1 cellular context compared by ENCODE assay signal in the genomic region with DNA sequence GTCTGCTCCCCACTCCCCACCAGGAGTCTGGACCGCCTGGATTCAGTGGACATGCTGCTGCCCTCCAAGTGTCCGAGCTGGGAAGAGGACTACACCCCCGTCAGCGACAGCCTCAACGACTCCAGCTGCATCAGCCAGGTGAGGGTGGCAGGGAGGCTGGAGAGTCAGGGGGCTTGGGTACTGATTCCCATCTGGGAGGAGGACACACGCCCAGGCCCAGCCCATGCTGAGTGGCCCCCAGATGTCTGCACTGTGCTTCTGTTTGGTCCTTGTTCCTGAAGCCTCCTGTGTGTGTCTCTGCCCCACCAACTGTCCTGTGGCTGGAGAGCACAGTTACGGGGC.
TF ChIP-seq lines count a peak whose summit lies in the region.

No MANE protein-coding gene starts in this region.

TF ChIP-seq in HepG2, 621 proteins besides CTCF, POLR2A, EP300 and RAD21 (continued from another document and continues in another):
- TF ChIP-seq IRF9 (CRISPR knock-in tag; IDR thresholded peaks at IDR 0.05; ENCODE audit: borderline replicate concordance): 0 out of 2 replicates have a peak, but pooled peaks have one; percentile 0
- no peak for TF ChIP-seq LCORL (IDR thresholded peaks at IDR 0.05)
- TF ChIP-seq LCORL (CRISPR knock-in tag; IDR thresholded peaks at IDR 0.05): 0 out of 2 replicates have a peak, but pooled peaks have one; percentile 35
- TF ChIP-seq PAX8 (CRISPR knock-in tag; IDR thresholded peaks at IDR 0.05; ENCODE audit: borderline replicate concordance): no peak
- TF ChIP-seq HDAC6 (IDR thresholded peaks at IDR 0.05; ENCODE audit: low read depth, low read length): no peak
- 0 out of 2 replicates have a peak, but pooled peaks have one; percentile 37 for TF ChIP-seq ZNF605 (CRISPR knock-in tag; IDR thresholded peaks at IDR 0.05)
- TF ChIP-seq ZNF597 (CRISPR knock-in tag; IDR thresholded peaks at IDR 0.05): no peak
- no peak for TF ChIP-seq MAZ (IDR thresholded peaks at IDR 0.05; ENCODE audit: borderline replicate concordance, low read depth, low read length)
- TF ChIP-seq MAZ (CRISPR knock-in tag; IDR thresholded peaks at IDR 0.05; ENCODE audit: low read depth): 0 out of 2 replicates have a peak, but pooled peaks have one; percentile 7
- TF ChIP-seq HNRNPUL1 (IDR thresholded peaks at IDR 0.05; ENCODE audit: low read depth, low read length): no peak
- no peak for TF ChIP-seq ZSCAN22 (CRISPR knock-in tag; IDR thresholded peaks at IDR 0.05)
- no peak for TF ChIP-seq PCBP2 (optimal IDR thresholded peaks at IDR 0.05; ENCODE audit: low read depth, low read length, poor library complexity, severe bottlenecking)
- TF ChIP-seq CBX2 (IDR thresholded peaks at IDR 0.05; ENCODE audit: low read depth, low read length): no peak
- no peak for TF ChIP-seq CBX2 (CRISPR knock-in tag; IDR thresholded peaks at IDR 0.05; ENCODE audit: low read depth)
- TF ChIP-seq, protein P1, sequence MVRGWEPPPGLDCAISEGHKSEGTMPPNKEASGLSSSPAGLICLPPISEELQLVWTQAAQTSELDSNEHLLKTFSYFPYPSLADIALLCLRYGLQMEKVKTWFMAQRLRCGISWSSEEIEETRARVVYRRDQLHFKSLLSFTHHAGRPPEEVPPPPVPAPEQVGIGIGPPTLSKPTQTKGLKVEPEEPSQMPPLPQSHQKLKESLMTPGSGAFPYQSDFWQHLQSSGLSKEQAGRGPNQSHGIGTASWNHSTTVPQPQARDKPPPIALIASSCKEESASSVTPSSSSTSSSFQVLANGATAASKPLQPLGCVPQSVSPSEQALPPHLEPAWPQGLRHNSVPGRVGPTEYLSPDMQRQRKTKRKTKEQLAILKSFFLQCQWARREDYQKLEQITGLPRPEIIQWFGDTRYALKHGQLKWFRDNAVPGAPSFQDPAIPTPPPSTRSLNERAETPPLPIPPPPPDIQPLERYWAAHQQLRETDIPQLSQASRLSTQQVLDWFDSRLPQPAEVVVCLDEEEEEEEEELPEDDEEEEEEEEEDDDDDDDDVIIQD (CRISPR knock-in tag; IDR thresholded peaks at IDR 0.05; ENCODE audit: low read depth): no peak
- TF ChIP-seq, protein P2, sequence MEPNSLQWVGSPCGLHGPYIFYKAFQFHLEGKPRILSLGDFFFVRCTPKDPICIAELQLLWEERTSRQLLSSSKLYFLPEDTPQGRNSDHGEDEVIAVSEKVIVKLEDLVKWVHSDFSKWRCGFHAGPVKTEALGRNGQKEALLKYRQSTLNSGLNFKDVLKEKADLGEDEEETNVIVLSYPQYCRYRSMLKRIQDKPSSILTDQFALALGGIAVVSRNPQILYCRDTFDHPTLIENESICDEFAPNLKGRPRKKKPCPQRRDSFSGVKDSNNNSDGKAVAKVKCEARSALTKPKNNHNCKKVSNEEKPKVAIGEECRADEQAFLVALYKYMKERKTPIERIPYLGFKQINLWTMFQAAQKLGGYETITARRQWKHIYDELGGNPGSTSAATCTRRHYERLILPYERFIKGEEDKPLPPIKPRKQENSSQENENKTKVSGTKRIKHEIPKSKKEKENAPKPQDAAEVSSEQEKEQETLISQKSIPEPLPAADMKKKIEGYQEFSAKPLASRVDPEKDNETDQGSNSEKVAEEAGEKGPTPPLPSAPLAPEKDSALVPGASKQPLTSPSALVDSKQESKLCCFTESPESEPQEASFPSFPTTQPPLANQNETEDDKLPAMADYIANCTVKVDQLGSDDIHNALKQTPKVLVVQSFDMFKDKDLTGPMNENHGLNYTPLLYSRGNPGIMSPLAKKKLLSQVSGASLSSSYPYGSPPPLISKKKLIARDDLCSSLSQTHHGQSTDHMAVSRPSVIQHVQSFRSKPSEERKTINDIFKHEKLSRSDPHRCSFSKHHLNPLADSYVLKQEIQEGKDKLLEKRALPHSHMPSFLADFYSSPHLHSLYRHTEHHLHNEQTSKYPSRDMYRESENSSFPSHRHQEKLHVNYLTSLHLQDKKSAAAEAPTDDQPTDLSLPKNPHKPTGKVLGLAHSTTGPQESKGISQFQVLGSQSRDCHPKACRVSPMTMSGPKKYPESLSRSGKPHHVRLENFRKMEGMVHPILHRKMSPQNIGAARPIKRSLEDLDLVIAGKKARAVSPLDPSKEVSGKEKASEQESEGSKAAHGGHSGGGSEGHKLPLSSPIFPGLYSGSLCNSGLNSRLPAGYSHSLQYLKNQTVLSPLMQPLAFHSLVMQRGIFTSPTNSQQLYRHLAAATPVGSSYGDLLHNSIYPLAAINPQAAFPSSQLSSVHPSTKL (CRISPR knock-in tag; IDR thresholded peaks at IDR 0.05): no peak
- TF ChIP-seq KLF11 (CRISPR knock-in tag; IDR thresholded peaks at IDR 0.05): no peak
- peak; percentile 34; the same call in 1 of the 2 replicates for TF ChIP-seq DZIP1 (CRISPR knock-in tag; IDR thresholded peaks at IDR 0.05)
- TF ChIP-seq ZNF775 (CRISPR knock-in tag; IDR thresholded peaks at IDR 0.05; ENCODE audit: borderline replicate concordance): no peak
- TF ChIP-seq, protein P3, sequence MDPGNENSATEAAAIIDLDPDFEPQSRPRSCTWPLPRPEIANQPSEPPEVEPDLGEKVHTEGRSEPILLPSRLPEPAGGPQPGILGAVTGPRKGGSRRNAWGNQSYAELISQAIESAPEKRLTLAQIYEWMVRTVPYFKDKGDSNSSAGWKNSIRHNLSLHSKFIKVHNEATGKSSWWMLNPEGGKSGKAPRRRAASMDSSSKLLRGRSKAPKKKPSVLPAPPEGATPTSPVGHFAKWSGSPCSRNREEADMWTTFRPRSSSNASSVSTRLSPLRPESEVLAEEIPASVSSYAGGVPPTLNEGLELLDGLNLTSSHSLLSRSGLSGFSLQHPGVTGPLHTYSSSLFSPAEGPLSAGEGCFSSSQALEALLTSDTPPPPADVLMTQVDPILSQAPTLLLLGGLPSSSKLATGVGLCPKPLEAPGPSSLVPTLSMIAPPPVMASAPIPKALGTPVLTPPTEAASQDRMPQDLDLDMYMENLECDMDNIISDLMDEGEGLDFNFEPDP (CRISPR knock-in tag; conservative IDR thresholded peaks at IDR 0.05): peak; percentile 95; the same call in 1 of the 2 replicates
- TF ChIP-seq ZSCAN21 (CRISPR knock-in tag; IDR thresholded peaks at IDR 0.05; ENCODE audit: borderline replicate concordance): no peak
- TF ChIP-seq, protein P4, sequence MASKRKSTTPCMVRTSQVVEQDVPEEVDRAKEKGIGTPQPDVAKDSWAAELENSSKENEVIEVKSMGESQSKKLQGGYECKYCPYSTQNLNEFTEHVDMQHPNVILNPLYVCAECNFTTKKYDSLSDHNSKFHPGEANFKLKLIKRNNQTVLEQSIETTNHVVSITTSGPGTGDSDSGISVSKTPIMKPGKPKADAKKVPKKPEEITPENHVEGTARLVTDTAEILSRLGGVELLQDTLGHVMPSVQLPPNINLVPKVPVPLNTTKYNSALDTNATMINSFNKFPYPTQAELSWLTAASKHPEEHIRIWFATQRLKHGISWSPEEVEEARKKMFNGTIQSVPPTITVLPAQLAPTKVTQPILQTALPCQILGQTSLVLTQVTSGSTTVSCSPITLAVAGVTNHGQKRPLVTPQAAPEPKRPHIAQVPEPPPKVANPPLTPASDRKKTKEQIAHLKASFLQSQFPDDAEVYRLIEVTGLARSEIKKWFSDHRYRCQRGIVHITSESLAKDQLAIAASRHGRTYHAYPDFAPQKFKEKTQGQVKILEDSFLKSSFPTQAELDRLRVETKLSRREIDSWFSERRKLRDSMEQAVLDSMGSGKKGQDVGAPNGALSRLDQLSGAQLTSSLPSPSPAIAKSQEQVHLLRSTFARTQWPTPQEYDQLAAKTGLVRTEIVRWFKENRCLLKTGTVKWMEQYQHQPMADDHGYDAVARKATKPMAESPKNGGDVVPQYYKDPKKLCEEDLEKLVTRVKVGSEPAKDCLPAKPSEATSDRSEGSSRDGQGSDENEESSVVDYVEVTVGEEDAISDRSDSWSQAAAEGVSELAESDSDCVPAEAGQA (IDR thresholded peaks at IDR 0.05; ENCODE audit: low read depth): no peak
- TF ChIP-seq, protein P4 (CRISPR knock-in tag; IDR thresholded peaks at IDR 0.05; ENCODE audit: borderline replicate concordance): no peak
- TF ChIP-seq ZNF274 (CRISPR knock-in tag; IDR thresholded peaks at IDR 0.05): no peak; the same call in 1 of the 2 replicates
- TF ChIP-seq ZNF557 (CRISPR knock-in tag; IDR thresholded peaks at IDR 0.05): no peak
- TF ChIP-seq ZNF652 (CRISPR knock-in tag; IDR thresholded peaks at IDR 0.05; ENCODE audit: borderline replicate concordance, low read depth): no peak
- TF ChIP-seq, protein P5, sequence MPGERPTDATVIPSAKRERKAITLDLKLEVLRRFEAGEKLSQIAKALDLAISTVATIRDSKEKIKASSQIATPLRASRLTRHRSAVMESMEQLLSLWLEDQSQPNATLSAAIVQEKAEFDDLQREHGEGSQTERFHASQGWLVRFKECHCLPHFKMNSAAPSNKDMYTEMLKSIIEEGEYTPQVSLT (CRISPR knock-in tag; IDR thresholded peaks at IDR 0.05; ENCODE audit: borderline replicate concordance, low read depth): no peak
- TF ChIP-seq ETV5 (CRISPR knock-in tag; IDR thresholded peaks at IDR 0.05; ENCODE audit: borderline replicate concordance): no peak
- no peak for TF ChIP-seq BRCA1 (CRISPR knock-in tag; IDR thresholded peaks at IDR 0.05)
- no peak for TF ChIP-seq MED13 (CRISPR knock-in tag; IDR thresholded peaks at IDR 0.05)
- TF ChIP-seq ZBTB38 (CRISPR knock-in tag; IDR thresholded peaks at IDR 0.05): no peak
- no peak for TF ChIP-seq GABPA (IDR thresholded peaks at IDR 0.05; ENCODE audit: low read depth, low read length)
- no peak for TF ChIP-seq GABPA (CRISPR knock-in tag; IDR thresholded peaks at IDR 0.05; ENCODE audit: low read depth)
- no peak for TF ChIP-seq JUND (CRISPR knock-in tag; IDR thresholded peaks at IDR 0.05)
- TF ChIP-seq PHB2 (IDR thresholded peaks at IDR 0.05; ENCODE audit: partially characterized antibody): no peak
- no peak for TF ChIP-seq SIN3B (IDR thresholded peaks at IDR 0.05; ENCODE audit: low read length)
- TF ChIP-seq GTF2F1 (IDR thresholded peaks at IDR 0.05; ENCODE audit: low read length): no peak
- no peak for TF ChIP-seq ZNF776 (CRISPR knock-in tag; IDR thresholded peaks at IDR 0.05)
- TF ChIP-seq SOX13 (IDR thresholded peaks at IDR 0.05): no peak
- no peak for TF ChIP-seq SOX13 (CRISPR knock-in tag; conservative IDR thresholded peaks at IDR 0.05 in 1 of 2, IDR thresholded peaks at IDR 0.05 in 1 of 2)
- no peak for TF ChIP-seq ZNF577 (CRISPR knock-in tag; IDR thresholded peaks at IDR 0.05; ENCODE audit: borderline replicate concordance, low read depth)
- no peak for TF ChIP-seq ZNF468 (CRISPR knock-in tag; IDR thresholded peaks at IDR 0.05)
- no peak for TF ChIP-seq TCF7 (IDR thresholded peaks at IDR 0.05; ENCODE audit: low read depth)
